In the genomic region with DNA sequence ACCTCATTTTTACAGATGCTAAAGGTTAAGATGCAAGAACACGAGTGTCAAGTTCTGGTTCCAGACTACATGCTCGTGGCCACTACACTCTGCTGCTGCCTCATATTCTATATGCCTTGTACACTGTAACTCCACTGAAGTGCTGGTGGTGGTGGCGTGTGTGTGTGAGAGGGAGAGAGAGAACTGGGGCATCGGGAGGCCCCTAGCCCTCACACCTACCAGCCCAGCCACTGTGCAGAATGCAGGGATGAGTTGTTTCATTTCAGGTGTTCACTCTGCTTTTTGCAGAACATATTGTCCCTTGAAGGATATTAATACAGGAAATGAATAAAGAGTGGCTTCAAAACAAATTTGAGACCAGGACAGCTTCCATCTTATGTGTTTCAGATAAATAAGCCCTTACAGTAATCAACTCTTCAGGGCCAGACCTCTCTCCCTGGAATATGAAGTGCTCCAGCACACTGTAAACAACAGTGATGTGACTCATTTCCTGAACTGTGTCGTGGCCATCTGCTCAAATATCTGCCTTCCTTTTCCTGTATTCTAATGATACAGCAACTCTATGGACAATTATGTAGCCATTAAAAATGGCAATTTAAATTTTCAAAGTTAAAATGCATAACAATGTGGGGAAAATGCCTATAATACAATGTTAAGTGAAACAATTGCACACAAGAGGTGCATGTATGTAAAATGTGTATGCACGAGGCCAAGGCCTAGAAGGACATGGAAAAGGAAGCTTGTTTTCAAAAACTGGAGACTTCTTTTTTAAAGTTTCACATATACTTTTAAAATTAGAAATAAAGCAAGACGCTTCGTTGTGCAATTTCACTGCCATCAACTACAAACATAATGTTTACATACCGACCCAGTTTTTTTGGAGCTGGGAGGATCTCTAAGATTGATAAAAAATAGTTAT, we compare ENCODE assay signal across 8 cellular contexts.
DNase-seq lines count a peak whose midpoint lies in the region; ATAC-seq and TF ChIP-seq lines count a peak whose summit lies in the region.

No MANE protein-coding gene starts in this region.

- H3K27me3 Mint-ChIP-seq in stimulated activated naive B cell treated with anti-CD40 and anti-IgM and Interleukin-4, amounts not matched to agents 10 μg/mL and 1 μg/mL and 100 μg/mL, for 72 hours: no peaks in the 10 kb centered on the region

- H3K27ac Mint-ChIP-seq in stimulated activated naive B cell treated with anti-CD40 and anti-IgM and Interleukin-4, amounts not matched to agents 10 μg/mL and 1 μg/mL and 100 μg/mL, for 72 hours: no peak overlapping the region

- peaks cover 0 to 3% of the 10 kb centered on the region in 2 donors for H3K36me3 Mint-ChIP-seq in stimulated activated naive B cell treated with anti-CD40 and anti-IgM and Interleukin-4, amounts not matched to agents 10 μg/mL and 1 μg/mL and 100 μg/mL, for 72 hours

- H3K79me2 ChIP-seq in parathyroid adenoma: no peaks in the 10 kb centered on the region

- no peak overlapping the region for H3K4me3 Mint-ChIP-seq in stimulated activated naive B cell treated with anti-CD40 and anti-IgM and Interleukin-4, amounts not matched to agents 10 μg/mL and 1 μg/mL and 100 μg/mL, for 72 hours

- no peaks in the 10 kb centered on the region for H3K9me3 Mint-ChIP-seq in stimulated activated naive B cell treated with anti-CD40 and anti-IgM and Interleukin-4, amounts not matched to agents 10 μg/mL and 1 μg/mL and 100 μg/mL, for 72 hours

- no peak overlapping the region for H3K4me3 ChIP-seq in parathyroid adenoma (ENCODE audit: low read depth, low read length)

- peak overlapping the region; percentile 60 for H2AFZ ChIP-seq in parathyroid adenoma

- peak; percentile 11 for DNase-seq in GDM1 (lab: John Stamatoyannopoulos, UW)
- peak; percentile 4 for DNase-seq in NCI-H226
- DNase-seq in cerebellum (ENCODE audit: low spot score): peak; percentile 25
- DNase-seq in stimulated activated naive B cell treated with anti-CD40 and anti-IgM and Interleukin-4, amounts not matched to agents 10 μg/mL and 1 μg/mL and 100 μg/mL, for 72 hours: no peak
- DNase-seq in OCI-M2 (lab: John Stamatoyannopoulos, UW; ENCODE audit: unreplicated experiment): no peak

- peaks cover 0 to 2% of the 10 kb centered on the region in 2 donors for H3K4me1 Mint-ChIP-seq in stimulated activated naive B cell treated with anti-CD40 and anti-IgM and Interleukin-4, amounts not matched to agents 10 μg/mL and 1 μg/mL and 100 μg/mL, for 72 hours

- H3K9ac ChIP-seq in parathyroid adenoma: no peak overlapping the region

- peaks cover 19% of the 10 kb centered on the region for H3K4me1 ChIP-seq in parathyroid adenoma

- ATAC-seq in HG03139 (IDR thresholded peaks at IDR 0.05; ENCODE audit: unreplicated experiment) (no peak), HG03521 (IDR thresholded peaks at IDR 0.05; ENCODE audit: unreplicated experiment) (no peak)
- ATAC-seq in stimulated activated naive B cell treated with anti-CD40 and anti-IgM and Interleukin-4, amounts not matched to agents 10 μg/mL and 1 μg/mL and 100 μg/mL, for 72 hours (replicated peaks): no peak

- no peak overlapping the region for H3K4me2 ChIP-seq in parathyroid adenoma (ENCODE audit: low read length)

- H3K27ac ChIP-seq in parathyroid adenoma: no peak overlapping the region

- H3K36me3 ChIP-seq in parathyroid adenoma (ENCODE audit: control insufficient read depth, insufficient read depth, low read length): no peaks in the 10 kb centered on the region

- no peaks in the 10 kb centered on the region for H3K9me3 ChIP-seq in parathyroid adenoma (ENCODE audit: control insufficient read depth, low read length)

- no peak for TF ChIP-seq CTCF in parathyroid adenoma (IDR thresholded peaks at IDR 0.05)

- H3K27me3 ChIP-seq in parathyroid adenoma (ENCODE audit: control insufficient read depth, insufficient read depth, low read length): no peaks in the 10 kb centered on the region

Comparison
In these comparisons a context has a peak if more than half of its experiments do, and no peak if none do; other contexts are left out.
1. DNase-seq: peak in GDM1 (single experiment), NCI-H226 (single experiment) and cerebellum (single experiment); none in stimulated activated naive B cell treated with anti-CD40 and anti-IgM and Interleukin-4, amounts not matched to agents 10 μg/mL and 1 μg/mL and 100 μg/mL, for 72 hours (single experiment) and OCI-M2 (single experiment).